Comparison of ENCODE assay signal across 1 cellular context in the genomic region with DNA sequence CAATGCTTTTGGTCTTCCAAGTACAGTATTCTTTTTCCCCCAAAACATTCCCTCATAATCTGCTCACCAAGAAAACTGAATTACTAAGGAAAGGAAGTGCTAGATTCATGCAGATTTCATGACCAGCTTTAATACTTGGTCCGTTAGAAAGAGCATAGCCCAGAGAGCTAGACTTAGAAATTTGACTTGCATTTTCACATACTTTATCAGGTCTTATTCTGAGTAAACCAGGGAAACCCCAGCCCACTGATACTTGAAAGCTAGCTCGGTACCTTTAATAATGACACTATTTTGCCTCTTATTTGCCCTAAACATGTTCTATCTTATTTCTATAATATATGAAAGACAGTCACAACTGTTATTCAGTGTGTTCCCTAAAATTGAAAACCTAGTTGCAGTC.
TF ChIP-seq lines count a peak whose summit lies in the region.

No MANE protein-coding gene starts in this region.

TF ChIP-seq in WTC11, 78 proteins besides CTCF, POLR2A, EP300 and RAD21 (continued from another document):
- TF ChIP-seq, protein P1, sequence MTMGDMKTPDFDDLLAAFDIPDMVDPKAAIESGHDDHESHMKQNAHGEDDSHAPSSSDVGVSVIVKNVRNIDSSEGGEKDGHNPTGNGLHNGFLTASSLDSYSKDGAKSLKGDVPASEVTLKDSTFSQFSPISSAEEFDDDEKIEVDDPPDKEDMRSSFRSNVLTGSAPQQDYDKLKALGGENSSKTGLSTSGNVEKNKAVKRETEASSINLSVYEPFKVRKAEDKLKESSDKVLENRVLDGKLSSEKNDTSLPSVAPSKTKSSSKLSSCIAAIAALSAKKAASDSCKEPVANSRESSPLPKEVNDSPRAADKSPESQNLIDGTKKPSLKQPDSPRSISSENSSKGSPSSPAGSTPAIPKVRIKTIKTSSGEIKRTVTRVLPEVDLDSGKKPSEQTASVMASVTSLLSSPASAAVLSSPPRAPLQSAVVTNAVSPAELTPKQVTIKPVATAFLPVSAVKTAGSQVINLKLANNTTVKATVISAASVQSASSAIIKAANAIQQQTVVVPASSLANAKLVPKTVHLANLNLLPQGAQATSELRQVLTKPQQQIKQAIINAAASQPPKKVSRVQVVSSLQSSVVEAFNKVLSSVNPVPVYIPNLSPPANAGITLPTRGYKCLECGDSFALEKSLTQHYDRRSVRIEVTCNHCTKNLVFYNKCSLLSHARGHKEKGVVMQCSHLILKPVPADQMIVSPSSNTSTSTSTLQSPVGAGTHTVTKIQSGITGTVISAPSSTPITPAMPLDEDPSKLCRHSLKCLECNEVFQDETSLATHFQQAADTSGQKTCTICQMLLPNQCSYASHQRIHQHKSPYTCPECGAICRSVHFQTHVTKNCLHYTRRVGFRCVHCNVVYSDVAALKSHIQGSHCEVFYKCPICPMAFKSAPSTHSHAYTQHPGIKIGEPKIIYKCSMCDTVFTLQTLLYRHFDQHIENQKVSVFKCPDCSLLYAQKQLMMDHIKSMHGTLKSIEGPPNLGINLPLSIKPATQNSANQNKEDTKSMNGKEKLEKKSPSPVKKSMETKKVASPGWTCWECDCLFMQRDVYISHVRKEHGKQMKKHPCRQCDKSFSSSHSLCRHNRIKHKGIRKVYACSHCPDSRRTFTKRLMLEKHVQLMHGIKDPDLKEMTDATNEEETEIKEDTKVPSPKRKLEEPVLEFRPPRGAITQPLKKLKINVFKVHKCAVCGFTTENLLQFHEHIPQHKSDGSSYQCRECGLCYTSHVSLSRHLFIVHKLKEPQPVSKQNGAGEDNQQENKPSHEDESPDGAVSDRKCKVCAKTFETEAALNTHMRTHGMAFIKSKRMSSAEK (CRISPR knock-in tag; IDR thresholded peaks at IDR 0.05; ENCODE audit: borderline replicate concordance): no peak
TF ChIP-seq in WTC11: peak in this region for 0.
